Comparison of ENCODE assay signal across 8 cellular contexts in genomic region chrX:120308959-120309872, GRCh38. TPM values are rescaled to one million over a fixed set of nuclear protein-coding genes. Genes with fewer than 3 reads are reported as not detected.
DNase-seq lines count a peak whose midpoint lies in the region; ATAC-seq and TF ChIP-seq lines count a peak whose summit lies in the region.

No MANE protein-coding gene starts in this region.

- peak overlapping the region; percentile 91 for H3K27ac Mint-ChIP-seq in central memory CD8-positive, alpha-beta T cell (ENCODE audit: low read depth)

- H3K27me3 Mint-ChIP-seq in central memory CD8-positive, alpha-beta T cell, result no peaks in the 10 kb centered on the region

- no peak overlapping the region for H3K27ac ChIP-seq in DOHH2 (ENCODE audit: low read depth, low read length)

- no peaks in the 10 kb centered on the region for H3K79me2 ChIP-seq in DOHH2 (ENCODE audit: control insufficient read depth, low read length)

- H3K9me3 ChIP-seq in DOHH2 (ENCODE audit: control insufficient read depth, insufficient read depth, low read length), result no peaks in the 10 kb centered on the region

- H3K36me3 ChIP-seq in DOHH2 (ENCODE audit: control insufficient read depth, low read length), result no peaks in the 10 kb centered on the region

- H3K27me3 ChIP-seq in DOHH2 (ENCODE audit: control insufficient read depth, low read length), result peaks cover 21% of the 10 kb centered on the region

- H3K4me1 ChIP-seq in DOHH2 (ENCODE audit: control insufficient read depth, low read length), result peaks cover 28% of the 10 kb centered on the region

- no peaks in the 10 kb centered on the region for H3K9me2 ChIP-seq in DOHH2 (replicated peaks; ENCODE audit: control insufficient read depth, low read length)

- H3F3A ChIP-seq in DOHH2 (ENCODE audit: control insufficient read depth, insufficient read depth), result no peaks in the 10 kb centered on the region

- peak overlapping the region; percentile 83 for H3K4me2 ChIP-seq in DOHH2 (ENCODE audit: low read length)

- H3K4me3 ChIP-seq in DOHH2 (ENCODE audit: low read length), result peak overlapping the region; percentile 77
- H3K4me3 ChIP-seq in LNCaP clone FGC (ENCODE audit: low read depth, low read length), result peak overlapping the region; percentile 38

- peak; percentile 58 for TF ChIP-seq CTCF in DOHH2 (IDR thresholded peaks at IDR 0.05; ENCODE audit: low read depth, low read length, poor library complexity, severe bottlenecking)
- peak; percentile 43 for TF ChIP-seq CTCF in LNCaP clone FGC (IDR thresholded peaks at IDR 0.05; ENCODE audit: control insufficient read depth, extremely low read depth, insufficient read depth)

- peaks cover 8% of the 10 kb centered on the region for H3K36me3 Mint-ChIP-seq in central memory CD8-positive, alpha-beta T cell (ENCODE audit: insufficient read depth)

- peak; percentile 22 for DNase-seq in LNCaP clone FGC (ENCODE audit: low read depth)
- DNase-seq in activated CD4-positive, CD25-positive, alpha-beta regulatory T cell (lab: John Stamatoyannopoulos, UW), result peak in 3 of 4 experiments; percentile 4 to 22 (median 21)
- peak; percentile 28 to 53 for DNase-seq in central memory CD8-positive, alpha-beta T cell (ENCODE audit: low spot score in 2 of 2)
- peak; percentile 58 for DNase-seq in left lobe of liver (ENCODE audit: low spot score)
- peak; percentile 52 for DNase-seq in stimulated activated CD4-positive, alpha-beta T cell treated with anti-CD3 and anti-CD28 coated beads, Interleukin-2, amount 100 ng/mL, for 4 hours (ENCODE audit: low read depth)
- no peak for DNase-seq in NCI-H446 (lab: John Stamatoyannopoulos, UW)

- no peaks in the 10 kb centered on the region for H3K9me3 Mint-ChIP-seq in central memory CD8-positive, alpha-beta T cell

- no peaks in the 10 kb centered on the region for H4K20me1 ChIP-seq in DOHH2 (ENCODE audit: control insufficient read depth, insufficient read depth, low read depth, low read length)

- H3K4me3 Mint-ChIP-seq in central memory CD8-positive, alpha-beta T cell, result peak overlapping the region; percentile 78

- H3K4me1 Mint-ChIP-seq in central memory CD8-positive, alpha-beta T cell, result peaks cover 26% of the 10 kb centered on the region

- peak; percentile 92 for ATAC-seq in GM21786 (IDR thresholded peaks at IDR 0.05; ENCODE audit: unreplicated experiment)
- ATAC-seq in central memory CD8-positive, alpha-beta T cell (replicated peaks; ENCODE audit: extremely low read depth, poor library complexity, severe bottlenecking), result peak; percentile 87
- ATAC-seq in left lobe of liver, result peak; percentile 97

RNA-seq across cellular contexts. Expression of gene TMEM255A, which starts 2.0 kb away (rescaled TPM):
- 0.05 TPM for total RNA-seq in left lobe of liver

RNA-seq across cellular contexts. Expression of gene ATP1B4, which starts 52.7 kb away (rescaled TPM):
- not detected for total RNA-seq in left lobe of liver

RNA-seq across cellular contexts. Expression of gene ZBTB33, which starts 58.6 kb away (rescaled TPM):
- total RNA-seq in left lobe of liver, result 7.8 TPM

Comparison
In these comparisons a context has a peak if more than half of its experiments do, and no peak if none do; other contexts are left out.
1. DNase-seq: peak in LNCaP clone FGC (single experiment), activated CD4-positive, CD25-positive, alpha-beta regulatory T cell (3 of 4), central memory CD8-positive, alpha-beta T cell (2 of 2), left lobe of liver (single experiment) and stimulated activated CD4-positive, alpha-beta T cell treated with anti-CD3 and anti-CD28 coated beads, Interleukin-2, amount 100 ng/mL, for 4 hours (single experiment); none in NCI-H446 (0 of 2).
2. Peak in every context shown above with its lines, with median percentiles within 50 percentile points of each other: ATAC-seq.